Comparison of ENCODE assay signal across 15 cellular contexts in genomic region chr2:11777066-11777782, GRCh38. TPM values are rescaled to one million over a fixed set of nuclear protein-coding genes. Genes with fewer than 3 reads are reported as not detected.
A peak's percentile ranks its signal among the peaks of the same experiment; 100 is the strongest.
DNase-seq lines count a peak whose midpoint lies in the region; ATAC-seq and TF ChIP-seq lines count a peak whose summit lies in the region.
"Had no signal": no experiment of that assay in that cellular context is flagged by ENCODE, and none has a peak within 500 bp of the region (broad histone marks: within the 10 kb centered on the region; RNA-seq: fewer than 3 reads in every experiment).

No MANE protein-coding gene starts in this region.

- POLR2A ChIA-PET in CD8-positive, alpha-beta memory T cell (lab: Charles Lee) = interaction anchor here (1.0 kb wide), 1 partner anchor 26 kb away, joined by 4 read pairs; no protein-coding TSS in a partner anchor

- no peaks in the 10 kb centered on the region for H3K9me3 Mint-ChIP-seq in CD8-positive, alpha-beta memory T cell
- no peaks in the 10 kb centered on the region for H3K9me3 Mint-ChIP-seq in activated naive CD8-positive, alpha-beta T cell treated with anti-CD3 and anti-CD28 coated beads, Interleukin-2, amount 50 U/mL, for 24 hours
- H3K9me3 Mint-ChIP-seq in osteocyte (ENCODE audit: unreplicated experiment) = no peaks in the 10 kb centered on the region
- H3K9me3 Mint-ChIP-seq: activated B cell treated with CpG ODN at 0.5 μM for 24 hours had no signal

- H3K27me3 Mint-ChIP-seq in CD8-positive, alpha-beta memory T cell = no peaks in the 10 kb centered on the region
- H3K27me3 Mint-ChIP-seq in activated naive CD8-positive, alpha-beta T cell treated with anti-CD3 and anti-CD28 coated beads, Interleukin-2, amount 50 U/mL, for 24 hours = no peaks in the 10 kb centered on the region
- no peaks in the 10 kb centered on the region for H3K27me3 Mint-ChIP-seq in osteocyte (ENCODE audit: unreplicated experiment)
- H3K27me3 Mint-ChIP-seq: activated B cell treated with CpG ODN at 0.5 μM for 24 hours had no signal

- peak overlapping the region in 3 of 7 donors; percentile 19 to 67 (median 19) for H3K4me3 Mint-ChIP-seq in CD8-positive, alpha-beta memory T cell
- no peak overlapping the region for H3K4me3 Mint-ChIP-seq in activated naive CD8-positive, alpha-beta T cell treated with anti-CD3 and anti-CD28 coated beads, Interleukin-2, amount 50 U/mL, for 24 hours
- no peak overlapping the region for H3K4me3 Mint-ChIP-seq in osteocyte (ENCODE audit: unreplicated experiment)
- H3K4me3 Mint-ChIP-seq: activated B cell treated with CpG ODN at 0.5 μM for 24 hours had no signal

- H3K9me3 ChIP-seq in CD8-positive, alpha-beta memory T cell (ENCODE audit: low read length) = no peaks in the 10 kb centered on the region

- peaks cover 39 to 55% (median 55%) of the 10 kb centered on the region in 3 donors for H3K4me1 Mint-ChIP-seq in CD8-positive, alpha-beta memory T cell
- H3K4me1 Mint-ChIP-seq in activated naive CD8-positive, alpha-beta T cell treated with anti-CD3 and anti-CD28 coated beads, Interleukin-2, amount 50 U/mL, for 24 hours = peaks cover 55% of the 10 kb centered on the region
- peaks cover 24% of the 10 kb centered on the region for H3K4me1 Mint-ChIP-seq in osteocyte (ENCODE audit: unreplicated experiment)

- H3K4me1 ChIP-seq in CD8-positive, alpha-beta memory T cell (ENCODE audit: insufficient read depth, low read length) = peaks cover 28% of the 10 kb centered on the region

- H3K27ac ChIP-seq in CD8-positive, alpha-beta memory T cell (ENCODE audit: low read depth, low read length) = no peak overlapping the region
- H3K27ac ChIP-seq: SK-N-MC had no signal

- TF ChIP-seq CTCF in osteocyte (IDR thresholded peaks at IDR 0.05) = no peak

- CTCF ChIA-PET in CD8-positive, alpha-beta memory T cell (lab: Charles Lee) = interaction anchor here (0.8 to 2.2 kb wide), 7 partner anchors 23 to 89 kb away, joined by 3 to 9 read pairs (median 4); partner anchors contain the start of gene LPIN1

- H3K36me3 Mint-ChIP-seq in CD8-positive, alpha-beta memory T cell = peaks cover 4 to 75% (median 17%) of the 10 kb centered on the region in 3 donors
- peaks cover 55% of the 10 kb centered on the region for H3K36me3 Mint-ChIP-seq in activated naive CD8-positive, alpha-beta T cell treated with anti-CD3 and anti-CD28 coated beads, Interleukin-2, amount 50 U/mL, for 24 hours (ENCODE audit: low read depth)
- H3K36me3 Mint-ChIP-seq in osteocyte (ENCODE audit: unreplicated experiment) = peaks cover 41% of the 10 kb centered on the region

- ATAC-seq in activated naive CD8-positive, alpha-beta T cell treated with anti-CD3 and anti-CD28 coated beads, Interleukin-2, amount 50 U/mL, for 24 hours = no peak
- ATAC-seq in HG02884 (IDR thresholded peaks at IDR 0.05; ENCODE audit: unreplicated experiment) = no peak
- ATAC-seq: HCT116 had no signal

- H3K36me3 ChIP-seq in CD8-positive, alpha-beta memory T cell (ENCODE audit: insufficient read depth, low read length) = peaks cover 38% of the 10 kb centered on the region

- no peaks in the 10 kb centered on the region for H3K27me3 ChIP-seq in CD8-positive, alpha-beta memory T cell (ENCODE audit: insufficient read depth, low read length, poor library complexity, severe bottlenecking)

- no peak overlapping the region for H3K4me3 ChIP-seq in CD8-positive, alpha-beta memory T cell (ENCODE audit: low read length)
- H3K4me3 ChIP-seq: SK-N-MC had no signal

- H3K27ac Mint-ChIP-seq in CD8-positive, alpha-beta memory T cell = peak overlapping the region in 5 of 8 donors; percentile 1 to 88 (median 86)
- H3K27ac Mint-ChIP-seq in activated naive CD8-positive, alpha-beta T cell treated with anti-CD3 and anti-CD28 coated beads, Interleukin-2, amount 50 U/mL, for 24 hours = peak overlapping the region; percentile 78
- H3K27ac Mint-ChIP-seq in osteocyte (ENCODE audit: unreplicated experiment) = no peak overlapping the region
- H3K27ac Mint-ChIP-seq: activated B cell treated with CpG ODN at 0.5 μM for 24 hours had no signal

- DNase-seq in CD8-positive, alpha-beta memory T cell = no peak
- peak; percentile 43 for DNase-seq in HuH-7.5 (ENCODE audit: low spot score)
- no peak for DNase-seq in activated naive CD8-positive, alpha-beta T cell treated with anti-CD3 and anti-CD28 coated beads, Interleukin-2, amount 50 U/mL, for 24 hours
- DNase-seq in osteocyte (ENCODE audit: extremely low spot score, unreplicated experiment) = peak; percentile 62
- DNase-seq in NCI-H146 (lab: John Stamatoyannopoulos, UW) = no peak
- DNase-seq in activated CD4-positive, CD25-positive, alpha-beta regulatory T cell treated with anti-CD3 and anti-CD28 coated beads, Interleukin-2, amount 50 U/mL, for 72 hours = no peak
- DNase-seq: activated B cell treated with CpG ODN at 0.5 μM for 24 hours; activated gamma-delta T cell; Kasumi-1; NCI-H2107; stimulated activated CD4-positive, alpha-beta T cell treated with anti-CD3 and anti-CD28 coated beads, Interleukin-4, amount 100 ng/mL, for 24 hours; stimulated activated naive CD4-positive, alpha-beta T cell treated with Interleukin-2 at 50 U/mL for 16 hours had no signal

RNA-seq across cellular contexts. Expression of gene LPIN1, which starts 30.8 kb away (rescaled TPM):
- total RNA-seq in CD8-positive, alpha-beta memory T cell = 10 to 100 TPM; 34.8 to 37.1 TPM
- polyA plus RNA-seq in CD8-positive, alpha-beta memory T cell = 25.7 TPM
- 24.1 and 26.7 TPM in 2 replicates for total RNA-seq in osteocyte

Comparison
In these comparisons a context has a peak if more than half of its experiments do, and no peak if none do; other contexts are left out.
1. DNase-seq: peak in HuH-7.5 (single experiment) and osteocyte (single experiment); none in CD8-positive, alpha-beta memory T cell (0 of 5), activated naive CD8-positive, alpha-beta T cell treated with anti-CD3 and anti-CD28 coated beads, Interleukin-2, amount 50 U/mL, for 24 hours (single experiment), NCI-H146 (single experiment) and activated CD4-positive, CD25-positive, alpha-beta regulatory T cell treated with anti-CD3 and anti-CD28 coated beads, Interleukin-2, amount 50 U/mL, for 72 hours (single experiment).